In genomic region chr7:104552102-104552501, GRCh38 we compare ENCODE assay signal across 10 cellular contexts.
A peak's percentile ranks its signal among the peaks of the same experiment; 100 is the strongest.
DNase-seq lines count a peak whose midpoint lies in the region; ATAC-seq, FAIRE-seq and TF ChIP-seq lines count a peak whose summit lies in the region.
"Had no signal": no experiment of that assay in that cellular context is flagged by ENCODE, and none has a peak within 500 bp of the region (broad histone marks: within the 10 kb centered on the region; RNA-seq: fewer than 3 reads in every experiment).

No MANE protein-coding gene starts in this region.

- no peaks in the 10 kb centered on the region for H3K27me3 ChIP-seq in H1 (replicated peaks in 1 of 4; ENCODE audit: control insufficient read depth in 3 of 4, extremely low read depth in 1 of 4, insufficient read depth in 3 of 4, low read length in 3 of 4)
- H3K27me3 ChIP-seq in pancreas, result no peaks in the 10 kb centered on the region
- H3K27me3 ChIP-seq: breast epithelium had no signal

- no peak overlapping the region for H3K18ac ChIP-seq in H1 (ENCODE audit: extremely low read depth, low read length)

- no peak for TF ChIP-seq EP300 in H1 (IDR thresholded peaks at IDR 0.05; ENCODE audit: borderline replicate concordance in 1 of 2, low read depth in 2 of 2, low read length in 2 of 2)

- no peak overlapping the region for H2BK20ac ChIP-seq in H1 (ENCODE audit: low read length)

- no peak overlapping the region for H2BK5ac ChIP-seq in H1 (ENCODE audit: low read depth, low read length)

- ATAC-seq in pancreas (peak in 3 of 4 donors; percentile 80 to 89 (median 82)), HG02884 (IDR thresholded peaks at IDR 0.05; ENCODE audit: unreplicated experiment) (no peak)

- no peak overlapping the region for H4K91ac ChIP-seq in H1 (replicated peaks; ENCODE audit: insufficient read length, low read length)

- FAIRE-seq in H1 (lab: Jason Lieb, UNC) (no peak), pancreas (lab: Jason Lieb, UNC) (no peak)

- H3K23ac ChIP-seq in H1 (ENCODE audit: insufficient read length), result no peak overlapping the region

- POLR2A ChIA-PET in H1 (lab: Charles Lee; ENCODE audit: partially characterized antibody), result no interaction called here

- WGBS in H1 (ENCODE audit: extremely low coverage in 1 of 2, insufficient coverage in 1 of 2, insufficient read length in 1 of 2, insufficient replicate concordance in 2 of 2, low coverage in 1 of 2, low lambda C conversion rate in 2 of 2, missing lambda C conversion rate in 1 of 2), 2 experiments, result 40% methylated on average over 4 of the region's 4 CpGs; no CpG with 5 or more reads in 1 of the 2 experiments
- WGBS in pancreas, 2 donors, result 7 to 11% methylated on average over 4 of the region's 4 CpGs

- no peak overlapping the region for H2BK12ac ChIP-seq in H1 (ENCODE audit: low read depth, low read length)

- no peak for TF ChIP-seq POLR2A in H1 (IDR thresholded peaks at IDR 0.05; ENCODE audit: control extremely low read depth in 1 of 2, low read depth in 2 of 2, low read length in 2 of 2)

- no peaks in the 10 kb centered on the region for H3K36me3 ChIP-seq in H1 (ENCODE audit: control insufficient read depth in 2 of 4, insufficient read depth in 4 of 4, low read length in 3 of 4)
- H3K36me3 ChIP-seq in pancreas, result no peaks in the 10 kb centered on the region
- H3K36me3 ChIP-seq: breast epithelium had no signal

- no peak overlapping the region for H4K5ac ChIP-seq in H1 (ENCODE audit: insufficient read length, low read depth, low read length)

- no peak overlapping the region for H3K9ac ChIP-seq in H1 (replicated peaks in 1 of 4; ENCODE audit: extremely low read depth in 1 of 4, low read depth in 3 of 4, low read length in 3 of 4)

- H3K9me3 ChIP-seq in H1 (ENCODE audit: insufficient read depth in 2 of 2, low read depth in 1 of 2, low read length in 1 of 2) (peaks cover 26 to 53% of the 10 kb centered on the region in 2 experiments), pancreas (no peaks in the 10 kb centered on the region)

- intact Hi-C loops in pancreas (cut with DNase I), result no loop called here

- no peak overlapping the region for H3K4ac ChIP-seq in H1 (replicated peaks; ENCODE audit: insufficient read length, low read depth, low read length)

- no peak overlapping the region for H3K4me3 ChIP-seq in H1 (ENCODE audit: extremely low read depth in 1 of 4, insufficient read depth in 2 of 4, low read depth in 3 of 4, low read length in 4 of 4)
- H3K4me3 ChIP-seq in pancreas, result no peak overlapping the region
- H3K4me3 ChIP-seq: breast epithelium had no signal

- H3K56ac ChIP-seq in H1 (replicated peaks; ENCODE audit: insufficient read length, low read depth, low read length), result no peak overlapping the region

- H2BK120ac ChIP-seq in H1 (replicated peaks; ENCODE audit: low read depth, low read length), result no peak overlapping the region

- H4K20me1 ChIP-seq in H1 (replicated peaks in 1 of 2; ENCODE audit: control insufficient read depth in 1 of 2, insufficient read depth in 2 of 2, low read length in 2 of 2), result no peaks in the 10 kb centered on the region

- no peaks in the 10 kb centered on the region for H3K23me2 ChIP-seq in H1 (ENCODE audit: low read depth, low read length)

- no peak overlapping the region for H3K27ac ChIP-seq in H1 (ENCODE audit: low read depth, low read length)
- H3K27ac ChIP-seq in pancreas, result no peak overlapping the region
- H3K27ac ChIP-seq: 22Rv1, breast epithelium had no signal

- CTCF ChIA-PET in H1 (lab: Charles Lee; ENCODE audit: partially characterized antibody), result no interaction called here

- H3K14ac ChIP-seq in H1 (ENCODE audit: insufficient read length), result no peak overlapping the region

- no peak for TF ChIP-seq CTCF in H1 (IDR thresholded peaks at IDR 0.05; ENCODE audit: control extremely low read depth in 1 of 3, insufficient read depth in 1 of 3, low read depth in 1 of 3, low read length in 3 of 3)
- no peak for TF ChIP-seq CTCF in pancreas (IDR thresholded peaks at IDR 0.05)

- H4K8ac ChIP-seq in H1 (ENCODE audit: extremely low read depth, insufficient read depth, low read length), result no peak overlapping the region

- no peaks in the 10 kb centered on the region for H3K4me1 ChIP-seq in H1 (replicated peaks in 1 of 4; ENCODE audit: control insufficient read depth in 3 of 4, insufficient read depth in 4 of 4, low read length in 3 of 4)
- H3K4me1 ChIP-seq in pancreas, result no peaks in the 10 kb centered on the region
- H3K4me1 ChIP-seq: breast epithelium had no signal

- DNase-seq in DMS 273 (lab: John Stamatoyannopoulos, UW; ENCODE audit: unreplicated experiment) (peak; percentile 71), DMS 273 treated with DMSO at 0.1 percent for 48 hours (lab: John Stamatoyannopoulos, UW) (no peak), NCI-H1048 (lab: John Stamatoyannopoulos, UW) (peak; percentile 43), H1 (ENCODE audit: low read depth in 1 of 2, low spot score in 2 of 2) (peak; percentile 10 to 73), pancreas (peak; percentile 14 to 72 (median 40)), HuH-7.5 (ENCODE audit: low spot score) (no peak), NCI-H146 (lab: John Stamatoyannopoulos, UW) (no peak)

- no peak overlapping the region for H2BK15ac ChIP-seq in H1 (ENCODE audit: low read length)

- TF ChIP-seq RAD21 in H1 (IDR thresholded peaks at IDR 0.05 in 1 of 2, conservative IDR thresholded peaks at IDR 0.05 in 1 of 2; ENCODE audit: low read depth in 2 of 2, low read length in 2 of 2), result no peak

- no peak overlapping the region for H2AK5ac ChIP-seq in H1 (ENCODE audit: low read depth, low read length)

- H2AFZ ChIP-seq in H1 (ENCODE audit: low read length), result no peak overlapping the region

- no peaks in the 10 kb centered on the region for H3K79me1 ChIP-seq in H1 (ENCODE audit: low read depth, low read length)

- H3K4me2 ChIP-seq in H1 (ENCODE audit: insufficient read depth in 1 of 2, low read depth in 2 of 2, low read length in 2 of 2), result no peak overlapping the region

- no peaks in the 10 kb centered on the region for H3K79me2 ChIP-seq in H1 (ENCODE audit: control insufficient read depth in 1 of 2, insufficient read depth in 2 of 2, low read length in 2 of 2)

TF ChIP-seq in H1, 55 proteins besides CTCF, POLR2A, EP300 and RAD21:
- no peak for TF ChIP-seq SAP30 (IDR thresholded peaks at IDR 0.05; ENCODE audit: insufficient read depth, insufficient replicate concordance, low read length)
- peak; percentile 84 for TF ChIP-seq TEAD4 (IDR thresholded peaks at IDR 0.05; ENCODE audit: low read depth, low read length)
- TF ChIP-seq PHF8 (conservative IDR thresholded peaks at IDR 0.05; ENCODE audit: low read depth, low read length), result no peak

Comparison
In these comparisons a context has a peak if more than half of its experiments do, and no peak if none do; other contexts are left out.
1. DNase-seq: peak in DMS 273 (single experiment), NCI-H1048 (single experiment), H1 (2 of 2) and pancreas (6 of 6); none in DMS 273 treated with DMSO at 0.1 percent for 48 hours (single experiment), HuH-7.5 (single experiment) and NCI-H146 (single experiment).